8 cellular contexts compared by ENCODE assay signal in genomic region chr12:81450920-81451739, GRCh38.
A peak's percentile ranks its signal among the peaks of the same experiment; 100 is the strongest.
DNase-seq lines count a peak whose midpoint lies in the region; ATAC-seq and TF ChIP-seq lines count a peak whose summit lies in the region.

No MANE protein-coding gene starts in this region.

- H3K27me3 ChIP-seq in left lung: no peaks in the 10 kb centered on the region

- no peak overlapping the region for H3K27ac ChIP-seq in left lung

- no peaks in the 10 kb centered on the region for H3K36me3 ChIP-seq in left lung

- no peaks in the 10 kb centered on the region for H3K4me1 ChIP-seq in left lung

- DNase-seq in NCI-H2107 treated with DMSO at 0.1 percent for 48 hours (lab: John Stamatoyannopoulos, UW; ENCODE audit: unreplicated experiment): peak; percentile 51
- no peak for DNase-seq in NCI-H2107 (lab: John Stamatoyannopoulos, UW)
- peak; percentile 60 to 79 for DNase-seq in NCI-H526 (lab: John Stamatoyannopoulos, UW)
- DNase-seq in cerebellum (ENCODE audit: low spot score): peak; percentile 21
- peak in 1 of 2 donors; percentile 34 for DNase-seq in left lung
- no peak for DNase-seq in NCI-H187 treated with DMSO at 0.1 percent for 48 hours (lab: John Stamatoyannopoulos, UW)
- no peak for DNase-seq in stimulated activated naive CD4-positive, alpha-beta T cell treated with Interleukin-2 at 50 U/mL for 16 hours (lab: John Stamatoyannopoulos, UW)

- H3K9me3 ChIP-seq in left lung: no peaks in the 10 kb centered on the region

- ATAC-seq in HG02981 (IDR thresholded peaks at IDR 0.05; ENCODE audit: unreplicated experiment) (peak; percentile 52), left lung (peak; percentile 91)

- TF ChIP-seq CTCF in left lung (IDR thresholded peaks at IDR 0.05): peak; percentile 41 to 46

- intact Hi-C loops in left lung (cut with DNase I): loop anchor here in 1 of 2 donors (10.0 kb wide), 1 partner anchor 164 kb away; no protein-coding TSS in a partner anchor

- no peak overlapping the region for H3K4me3 ChIP-seq in left lung

Comparison
In these comparisons a context has a peak if more than half of its experiments do, and no peak if none do; other contexts are left out.
1. DNase-seq: peak in NCI-H2107 treated with DMSO at 0.1 percent for 48 hours (single experiment), NCI-H526 (2 of 2) and cerebellum (single experiment); none in NCI-H2107 (single experiment), NCI-H187 treated with DMSO at 0.1 percent for 48 hours (single experiment) and stimulated activated naive CD4-positive, alpha-beta T cell treated with Interleukin-2 at 50 U/mL for 16 hours (single experiment).